Comparison of ENCODE assay signal across 8 cellular contexts in the genomic region with DNA sequence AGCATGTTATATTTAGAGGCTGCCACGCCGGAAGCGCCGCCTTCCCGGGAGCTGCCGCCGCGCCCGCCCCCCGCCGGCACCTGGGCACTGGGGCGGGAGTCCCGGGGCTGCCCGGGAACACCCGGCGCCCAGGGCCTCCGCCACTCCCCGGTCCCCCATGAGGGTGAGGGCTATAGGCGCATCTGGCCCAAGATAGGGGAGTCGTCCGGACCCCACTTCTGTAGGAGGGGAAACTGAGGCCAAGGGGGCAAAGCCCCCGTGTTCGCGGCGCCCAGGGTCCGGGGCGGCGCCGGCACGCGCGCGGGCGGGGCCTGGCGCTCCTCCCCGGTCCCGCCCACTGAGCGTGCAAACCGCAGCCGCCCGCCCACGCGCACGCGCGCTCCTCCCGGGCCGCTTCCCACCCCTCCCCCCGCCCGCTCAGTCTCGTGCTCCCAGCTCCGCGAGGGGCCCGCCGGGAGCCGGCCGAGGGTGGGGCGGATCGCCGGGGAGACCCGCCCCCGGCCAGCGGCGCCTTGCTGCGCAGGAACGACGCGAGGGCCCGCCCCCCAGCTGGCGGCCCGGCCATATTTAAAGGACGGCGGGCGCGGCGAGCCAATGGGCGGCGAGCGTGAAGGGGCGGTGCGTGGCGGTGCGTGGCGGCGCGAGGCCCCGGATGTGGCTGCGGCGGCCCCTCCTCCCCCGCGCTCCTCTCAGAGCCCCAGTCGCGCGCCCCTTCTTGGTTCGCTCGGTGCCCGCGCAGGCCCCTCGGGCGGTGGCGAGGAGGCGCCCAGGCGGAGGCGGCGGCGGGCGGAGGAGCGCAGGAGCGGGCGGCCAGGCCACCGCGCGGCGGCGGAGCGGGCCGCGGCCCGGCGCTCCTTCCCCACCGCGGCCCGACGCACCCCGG. TPM values are rescaled to one million over a fixed set of nuclear protein-coding genes. Genes with fewer than 3 reads are reported as not detected.
DNase-seq lines count a peak whose midpoint lies in the region; ATAC-seq and TF ChIP-seq lines count a peak whose summit lies in the region.

A gene (plus strand): TSS at position 700 of the 883 bp plus-strand sequence. CDS start 192 bp downstream, outside the sequence.

- H3K4me2 ChIP-seq in KMS-11 = peak within 1 kb of the TSS; percentile 93

- DNase-seq in DMS53 treated with DMSO at 0.1 percent for 48 hours (lab: John Stamatoyannopoulos, UW; ENCODE audit: unreplicated experiment) = peak; percentile 92
- DNase-seq in Panc1 (ENCODE audit: low read depth, low spot score) = peak; percentile 65
- peak; percentile 97 for DNase-seq in activated T-cell treated with anti-CD3 and anti-CD28 coated beads, Interleukin-2, amount 50 U/mL, for 4 hours
- peak; percentile 90 to 91 for DNase-seq in stimulated activated CD8-positive, alpha-beta memory T cell treated with anti-CD3 and anti-CD28 coated beads, Interleukin-7, amount 100 ng/mL, for 1 hour (ENCODE audit: low read depth in 2 of 2)

- TF ChIP-seq CTCF in KMS-11 (conservative IDR thresholded peaks at IDR 0.05; ENCODE audit: low read depth, low read length) = no peak
- no peak for TF ChIP-seq CTCF in Panc1 (IDR thresholded peaks at IDR 0.05)

- H2AFZ ChIP-seq in KMS-11 (ENCODE audit: low read depth) = peak within 1 kb of the TSS; percentile 74

- H3K9ac ChIP-seq in KMS-11 (peak within 1 kb of the TSS; percentile 59), muscle layer of colon (ENCODE audit: low read length) (peak within 1 kb of the TSS; percentile 61)

- no peaks in the 10 kb centered on the region for H3K9me3 Mint-ChIP-seq in activated T-cell treated with anti-CD3 and anti-CD28 coated beads, Interleukin-2, amount 50 U/mL, for 4 hours

- H3K27me3 Mint-ChIP-seq in activated T-cell treated with anti-CD3 and anti-CD28 coated beads, Interleukin-2, amount 50 U/mL, for 4 hours (ENCODE audit: low read depth) = no peaks in the 10 kb centered on the region

- intact Hi-C loops in Panc1 (cut with micrococcal nuclease; ENCODE audit: unreplicated experiment) = no loop called here

- CTCF ChIA-PET in Panc1 (lab: Charles Lee) = interaction anchor here (0.6 kb wide), 1 partner anchor 180 kb away, joined by 12 read pairs; no protein-coding TSS in a partner anchor

- peaks cover 21% of the 10 kb centered on the region for H3K79me2 ChIP-seq in KMS-11 (ENCODE audit: insufficient read depth, low read depth)

- peaks cover 46% of the 10 kb centered on the region for H3K4me1 Mint-ChIP-seq in activated T-cell treated with anti-CD3 and anti-CD28 coated beads, Interleukin-2, amount 50 U/mL, for 4 hours (ENCODE audit: low read depth)

- WGBS in esophagus, 2 donors = 1% methylated on average over 48 to 125 of the region's 125 CpGs

- H3K36me3 Mint-ChIP-seq in activated T-cell treated with anti-CD3 and anti-CD28 coated beads, Interleukin-2, amount 50 U/mL, for 4 hours (ENCODE audit: insufficient read depth) = peaks cover 16% of the 10 kb centered on the region

- H3K27ac ChIP-seq in KMS-11 (peak within 1 kb of the TSS; percentile 54), Panc1 (ENCODE audit: low read length) (peak within 1 kb of the TSS; percentile 90), esophagus (ENCODE audit: low read depth in 2 of 2, low read length in 1 of 2) (peak within 1 kb of the TSS; percentile 93 to 98), muscle layer of colon (ENCODE audit: low read depth, low read length) (peak within 1 kb of the TSS; percentile 88)

- H3K9me3 ChIP-seq in Panc1 (ENCODE audit: control insufficient read depth, insufficient read depth, low read depth, low read length) (no peaks in the 10 kb centered on the region), esophagus (ENCODE audit: control insufficient read depth in 2 of 2, insufficient read depth in 1 of 2, low read depth in 1 of 2, low read length in 1 of 2) (no peaks in the 10 kb centered on the region), muscle layer of colon (ENCODE audit: low read length) (no peaks in the 10 kb centered on the region)

- POLR2A ChIA-PET in Panc1 (lab: Charles Lee) = interaction anchor here (0.6 to 1.4 kb wide), 5 partner anchors 12 to 89 kb away, joined by 3 to 11 read pairs (median 5); a partner anchor contains a TSS

- peaks cover 34% of the 10 kb centered on the region; the same call in 1 of the 2 replicates for H3K27me3 ChIP-seq in KMS-11 (ENCODE audit: insufficient read depth, low read depth)
- no peaks in the 10 kb centered on the region for H3K27me3 ChIP-seq in Panc1 (ENCODE audit: control insufficient read depth, insufficient read depth, low read length)
- peaks cover 0 to 4% of the 10 kb centered on the region in 2 donors for H3K27me3 ChIP-seq in esophagus (ENCODE audit: control insufficient read depth in 1 of 2, insufficient read depth in 2 of 2, low read length in 2 of 2)
- peaks cover 0 to 9% of the 10 kb centered on the region in 2 donors for H3K27me3 ChIP-seq in muscle layer of colon (ENCODE audit: control insufficient read depth in 1 of 2, insufficient read depth in 2 of 2, low read length in 2 of 2)

- peak; percentile 75 for ATAC-seq in GM21737 (IDR thresholded peaks at IDR 0.05; ENCODE audit: unreplicated experiment)
- ATAC-seq in Panc1 = peak; percentile 90
- ATAC-seq in activated T-cell treated with anti-CD3 and anti-CD28 coated beads, Interleukin-2, amount 50 U/mL, for 4 hours = peak; percentile 85 to 87

- H4K20me1 ChIP-seq in KMS-11 (ENCODE audit: insufficient read depth) = 0 out of 2 replicates have a peak, but pooled peaks cover 5% of the 10 kb centered on the region

- peaks cover 11% of the 10 kb centered on the region for H3K4me1 ChIP-seq in KMS-11 (ENCODE audit: low read depth, poor library complexity, severe bottlenecking)
- H3K4me1 ChIP-seq in Panc1 (ENCODE audit: control insufficient read depth, insufficient read depth, low read length) = peaks cover 22% of the 10 kb centered on the region
- peaks cover 3 to 14% of the 10 kb centered on the region in 2 donors for H3K4me1 ChIP-seq in esophagus (ENCODE audit: control insufficient read depth in 2 of 2, insufficient read depth in 2 of 2, low read length in 1 of 2)
- peaks cover 14% of the 10 kb centered on the region for H3K4me1 ChIP-seq in muscle layer of colon (ENCODE audit: insufficient read depth, low read length)

- H3K4me3 ChIP-seq in KMS-11 (IDR thresholded peaks at IDR 0.05; ENCODE audit: insufficient read depth, low read depth, low read length) (no peak within 1 kb of the TSS), Panc1 (ENCODE audit: low read depth in 2 of 2, low read length in 2 of 2) (peak within 1 kb of the TSS; percentile 70 to 80), esophagus (ENCODE audit: low read depth in 1 of 2, low read length in 2 of 2) (peak within 1 kb of the TSS; percentile 78 to 84), muscle layer of colon (ENCODE audit: low read depth in 1 of 2, low read length in 2 of 2) (peak within 1 kb of the TSS; percentile 69 to 78)

- BruUV-seq in Panc1 (replicated peaks; lab: Mats Ljungman, UMichigan) = no TSS peak

- peak within 1 kb of the TSS; percentile 87 for H3K4me3 Mint-ChIP-seq in activated T-cell treated with anti-CD3 and anti-CD28 coated beads, Interleukin-2, amount 50 U/mL, for 4 hours

- in situ Hi-C loops in Panc1 (cut with HindIII; ENCODE audit: low pct_unique_long_range_greater_than_20kb, low sequenced_read_pairs) = no loop called here

- H3K36me3 ChIP-seq in KMS-11 (ENCODE audit: insufficient read depth) (peaks cover 6% of the 10 kb centered on the region; the same call in 1 of the 2 replicates), Panc1 (ENCODE audit: control insufficient read depth, insufficient read depth, low read length) (peaks cover 8% of the 10 kb centered on the region), esophagus (ENCODE audit: control insufficient read depth in 2 of 2, insufficient read depth in 2 of 2, low read length in 1 of 2) (peaks cover 10 to 12% of the 10 kb centered on the region in 2 donors), muscle layer of colon (ENCODE audit: insufficient read depth, low read length) (peaks cover 21% of the 10 kb centered on the region)

RNA-seq across cellular contexts. Expression of the gene that starts here (rescaled TPM):
- 52.2 TPM for total RNA-seq in Panc1 (2021; ENCODE audit: unreplicated experiment)
- 50.1 TPM for polyA plus RNA-seq in Panc1 (2012; ENCODE audit: insufficient read length)
- total RNA-seq in activated T-cell treated with anti-CD3 and anti-CD28 coated beads, Interleukin-2, amount 50 U/mL, for 4 hours = 10 to 100 TPM; 35.2 to 41.3 (median 40.9) TPM
- 10 to 100 TPM; 12.3 to 20.2 TPM for polyA plus RNA-seq in esophagus
